12 cellular contexts compared by ENCODE assay signal in genomic region chr15:64571857-64572291, GRCh38.
A peak's percentile ranks its signal among the peaks of the same experiment; 100 is the strongest.
DNase-seq lines count a peak whose midpoint lies in the region; ATAC-seq and TF ChIP-seq lines count a peak whose summit lies in the region.
"Had no signal": no experiment of that assay in that cellular context is flagged by ENCODE, and none has a peak within 500 bp of the region (broad histone marks: within the 10 kb centered on the region; RNA-seq: fewer than 3 reads in every experiment).

No MANE protein-coding gene starts in this region.

- DNase-seq in RWPE1 (ENCODE audit: low spot score) = peak; percentile 5
- DNase-seq in memory B cell (ENCODE audit: low spot score in 2 of 2) = peak in 1 of 2 donors; percentile 23
- DNase-seq in stimulated activated CD4-positive, alpha-beta T cell treated with anti-CD3 and anti-CD28 coated beads, Interleukin-4, amount 100 ng/mL, for 1 hour = no peak
- DNase-seq in COR-L47 (lab: John Stamatoyannopoulos, UW) = no peak
- no peak for DNase-seq in cerebellar cortex (ENCODE audit: low spot score)
- DNase-seq in activated T-cell treated with anti-CD3 and anti-CD28 coated beads, Interleukin-2, amount 50 U/mL, for 4 hours = no peak
- DNase-seq: dorsolateral prefrontal cortex, upper lobe of left lung had no signal

- POLR2A ChIA-PET in RWPE1 (lab: Yijun Ruan, JAX; ENCODE audit: low non-redundant PET) = no interaction called here

- H3K4me1 Mint-ChIP-seq in memory B cell = peaks cover 50% of the 10 kb centered on the region
- peaks cover 61% of the 10 kb centered on the region for H3K4me1 Mint-ChIP-seq in activated T-cell treated with anti-CD3 and anti-CD28 coated beads, Interleukin-2, amount 50 U/mL, for 4 hours (ENCODE audit: low read depth)

- H3K27ac Mint-ChIP-seq in memory B cell = peak overlapping the region; percentile 76

- H3K9me3 Mint-ChIP-seq in memory B cell = no peaks in the 10 kb centered on the region
- no peaks in the 10 kb centered on the region for H3K9me3 Mint-ChIP-seq in activated T-cell treated with anti-CD3 and anti-CD28 coated beads, Interleukin-2, amount 50 U/mL, for 4 hours

- TF ChIP-seq CTCF in RWPE1 (conservative IDR thresholded peaks at IDR 0.05; ENCODE audit: low read depth) = no peak

- CTCF ChIA-PET in RWPE1 (lab: Yijun Ruan, JAX) = interaction anchor here (0.6 kb wide), 1 partner anchor 132 kb away, joined by 3 read pairs; no protein-coding TSS in a partner anchor

- H3K4me3 Mint-ChIP-seq in memory B cell = peak overlapping the region; percentile 1
- H3K4me3 Mint-ChIP-seq in activated T-cell treated with anti-CD3 and anti-CD28 coated beads, Interleukin-2, amount 50 U/mL, for 4 hours = no peak overlapping the region

- no peaks in the 10 kb centered on the region for H3K27me3 Mint-ChIP-seq in memory B cell
- H3K27me3 Mint-ChIP-seq in activated T-cell treated with anti-CD3 and anti-CD28 coated beads, Interleukin-2, amount 50 U/mL, for 4 hours (ENCODE audit: low read depth) = no peaks in the 10 kb centered on the region

- H3K27ac ChIP-seq in RWPE1 = no peak overlapping the region

- ATAC-seq in GM18502 (IDR thresholded peaks at IDR 0.05; ENCODE audit: poor library complexity, unreplicated experiment) (peak; percentile 66), HG02571 (IDR thresholded peaks at IDR 0.05; ENCODE audit: unreplicated experiment) (peak; percentile 60), memory B cell (ENCODE audit: low read depth) (peak; percentile 88)
- no peak for ATAC-seq in activated T-cell treated with anti-CD3 and anti-CD28 coated beads, Interleukin-2, amount 50 U/mL, for 4 hours
- ATAC-seq: HCT116, Right ventricle myocardium inferior had no signal

- no peaks in the 10 kb centered on the region for H3K36me3 Mint-ChIP-seq in memory B cell
- peaks cover 9% of the 10 kb centered on the region for H3K36me3 Mint-ChIP-seq in activated T-cell treated with anti-CD3 and anti-CD28 coated beads, Interleukin-2, amount 50 U/mL, for 4 hours (ENCODE audit: insufficient read depth)

Comparison
In these comparisons a context has a peak if more than half of its experiments do, and no peak if none do; other contexts are left out.
1. ATAC-seq: peak in GM18502 (single experiment), HG02571 (single experiment) and memory B cell (single experiment); none in activated T-cell treated with anti-CD3 and anti-CD28 coated beads, Interleukin-2, amount 50 U/mL, for 4 hours (0 of 2).